In the genomic region with DNA sequence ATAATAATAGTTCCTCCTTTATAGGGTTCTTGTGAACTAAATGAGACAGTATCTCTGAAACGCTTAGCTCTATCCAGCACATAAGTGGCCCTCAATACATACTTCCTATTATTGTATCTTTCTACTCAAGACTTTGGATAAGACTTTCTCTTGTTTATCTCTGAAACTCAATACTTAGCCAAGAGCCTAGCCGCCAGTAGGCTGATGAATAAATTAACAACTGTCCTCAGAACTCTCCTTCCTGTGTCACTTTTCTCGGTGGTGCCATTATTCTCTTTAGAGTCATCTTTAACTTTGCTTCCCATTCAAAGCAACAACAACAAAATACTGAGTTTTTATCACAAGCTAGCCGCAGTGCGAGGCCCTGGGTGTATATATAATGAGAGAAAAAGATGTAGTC, we compare ENCODE assay signal across 31 cellular contexts.
"Had no signal": no experiment of that assay in that cellular context is flagged by ENCODE, and none has a peak within 500 bp of the region (broad histone marks: within the 10 kb centered on the region; RNA-seq: fewer than 3 reads in every experiment).

No MANE protein-coding gene starts in this region.

- H3K36me3 Mint-ChIP-seq: natural killer cell treated with Interleukin-12 subunit alpha and Interleukin-12 subunit beta and Interleukin-15 and Interleukin-18, amount 100 ng/mL, for 72 hours had no signal

- H3K27me3 Mint-ChIP-seq: activated CD4-positive, alpha-beta memory T cell treated with anti-CD3 and anti-CD28 coated beads, Interleukin-2, amount 10 ng/mL, durations not matched to agents 7 days and 5 days; activated CD4-positive, alpha-beta T cell treated with anti-CD3 and anti-CD28 coated beads, Interleukin-2, amount 10 ng/mL, durations not matched to agents 7 days and 5 days; activated naive CD8-positive, alpha-beta T cell; dendritic cell treated with granulocyte-macrophage colony-stimulating factor and Interleukin-4, amounts not matched to agents 40 ng/mL and 50 ng/mL, for 4 days; natural killer cell treated with Interleukin-12 subunit alpha and Interleukin-12 subunit beta and Interleukin-15 and Interleukin-18, amount 100 ng/mL, for 72 hours; stimulated activated naive CD8-positive, alpha-beta T cell treated with anti-CD3 and anti-CD28 coated beads, Interleukin-15, Interleukin-2, amounts not matched to agents 100 ng/mL and 50 ng/mL, for 24 hours; type B pancreatic cell had no signal

- ATAC-seq: activated T-cell treated with anti-CD3 and anti-CD28 coated beads, Interleukin-2, amount 50 U/mL, for 72 hours; body of pancreas; sciatic nerve had no signal

- H3K4me1 ChIP-seq: uterus had no signal

- H3K4me3 Mint-ChIP-seq: activated CD4-positive, alpha-beta memory T cell treated with anti-CD3 and anti-CD28 coated beads, Interleukin-2, amount 10 ng/mL, durations not matched to agents 7 days and 5 days; activated CD4-positive, alpha-beta T cell treated with anti-CD3 and anti-CD28 coated beads, Interleukin-2, amount 10 ng/mL, durations not matched to agents 7 days and 5 days; activated naive CD8-positive, alpha-beta T cell; activated T-cell treated with anti-CD3 and anti-CD28 coated beads, Interleukin-2, amount 50 U/mL, for 72 hours; dendritic cell treated with granulocyte-macrophage colony-stimulating factor and Interleukin-4, amounts not matched to agents 40 ng/mL and 50 ng/mL, for 4 days; natural killer cell treated with Interleukin-12 subunit alpha and Interleukin-12 subunit beta and Interleukin-15 and Interleukin-18, amount 100 ng/mL, for 72 hours; stimulated activated naive CD8-positive, alpha-beta T cell treated with anti-CD3 and anti-CD28 coated beads, Interleukin-15, Interleukin-2, amounts not matched to agents 100 ng/mL and 50 ng/mL, for 24 hours; T-helper 2 cell treated with Interferon-gamma antibody and Interleukin-4, amounts not matched to agents 5 μg/mL and 100 μg/mL, for 36 hours; type B pancreatic cell had no signal

- H3K9me3 ChIP-seq: adrenal gland, body of pancreas, gastrocnemius medialis, left ventricle myocardium inferior, thoracic aorta, uterus had no signal

- H3K36me3 ChIP-seq: adrenal gland, gastrocnemius medialis, left ventricle myocardium inferior, thoracic aorta, uterus had no signal

- H3K27ac Mint-ChIP-seq: activated CD4-positive, alpha-beta memory T cell treated with anti-CD3 and anti-CD28 coated beads, Interleukin-2, amount 10 ng/mL, durations not matched to agents 7 days and 5 days; activated CD4-positive, alpha-beta T cell treated with anti-CD3 and anti-CD28 coated beads, Interleukin-2, amount 10 ng/mL, durations not matched to agents 7 days and 5 days; activated naive CD8-positive, alpha-beta T cell; activated T-cell treated with anti-CD3 and anti-CD28 coated beads, Interleukin-2, amount 50 U/mL, for 72 hours; dendritic cell treated with granulocyte-macrophage colony-stimulating factor and Interleukin-4, amounts not matched to agents 40 ng/mL and 50 ng/mL, for 4 days; natural killer cell treated with Interleukin-12 subunit alpha and Interleukin-12 subunit beta and Interleukin-15 and Interleukin-18, amount 100 ng/mL, for 72 hours; stimulated activated naive CD8-positive, alpha-beta T cell treated with anti-CD3 and anti-CD28 coated beads, Interleukin-15, Interleukin-2, amounts not matched to agents 100 ng/mL and 50 ng/mL, for 24 hours; T-helper 2 cell treated with Interferon-gamma antibody and Interleukin-4, amounts not matched to agents 5 μg/mL and 100 μg/mL, for 36 hours; type B pancreatic cell had no signal

- DNase-seq: activated CD4-positive, alpha-beta memory T cell treated with anti-CD3 and anti-CD28 coated beads, Interleukin-2, amount 10 ng/mL, durations not matched to agents 7 days and 5 days; activated CD4-positive, alpha-beta T cell treated with anti-CD3 and anti-CD28 coated beads, Interleukin-2, amount 10 ng/mL, durations not matched to agents 7 days and 5 days; activated CD4-positive, CD25-positive, alpha-beta regulatory T cell treated with anti-CD3 and anti-CD28 coated beads, Interleukin-2, amount 50 U/mL, for 72 hours; activated naive CD4-positive, alpha-beta T cell treated with Interleukin-2 at 50 U/mL for 16 hours; activated T-cell treated with anti-CD3 and anti-CD28 coated beads for 4 hours; activated T-cell treated with anti-CD3 and anti-CD28 coated beads, Interleukin-2, amount 50 U/mL, for 72 hours; adrenal gland; aorta; body of pancreas; caudate nucleus; gastrocnemius medialis; glutamatergic neuron; left ventricle myocardium inferior; mesendoderm; stimulated activated CD4-positive, alpha-beta T cell treated with anti-CD3 and anti-CD28 coated beads, Interleukin-12 subunit alpha, Interleukin-12 subunit beta, amount 100 ng/mL, for 4 hours; stimulated activated CD4-positive, alpha-beta T cell treated with anti-CD3 and anti-CD28 coated beads, Interleukin-4, amount 100 ng/mL, for 1 hour; T-helper 1 cell; uterus had no signal

- H3K27ac ChIP-seq: adrenal gland, body of pancreas, epithelial cell of prostate, left ventricle myocardium inferior, skin epidermis, thoracic aorta, uterus had no signal

- FAIRE-seq: endometrium, islet of Langerhans had no signal

- H3K4me3 ChIP-seq: adrenal gland, body of pancreas, gastrocnemius medialis, left ventricle myocardium inferior, lung, skin epidermis, thoracic aorta, uterus had no signal

- H3K27me3 ChIP-seq: adrenal gland, body of pancreas, gastrocnemius medialis, uterus had no signal

- H3K9me3 Mint-ChIP-seq: activated CD4-positive, alpha-beta memory T cell treated with anti-CD3 and anti-CD28 coated beads, Interleukin-2, amount 10 ng/mL, durations not matched to agents 7 days and 5 days; activated T-cell treated with anti-CD3 and anti-CD28 coated beads, Interleukin-2, amount 50 U/mL, for 72 hours; dendritic cell treated with granulocyte-macrophage colony-stimulating factor and Interleukin-4, amounts not matched to agents 40 ng/mL and 50 ng/mL, for 4 days; natural killer cell treated with Interleukin-12 subunit alpha and Interleukin-12 subunit beta and Interleukin-15 and Interleukin-18, amount 100 ng/mL, for 72 hours; stimulated activated naive CD8-positive, alpha-beta T cell treated with anti-CD3 and anti-CD28 coated beads, Interleukin-15, Interleukin-2, amounts not matched to agents 100 ng/mL and 50 ng/mL, for 24 hours; T-helper 2 cell treated with Interferon-gamma antibody and Interleukin-4, amounts not matched to agents 5 μg/mL and 100 μg/mL, for 36 hours had no signal
